ENCODE assay signal across 1 cellular context in the genomic region with DNA sequence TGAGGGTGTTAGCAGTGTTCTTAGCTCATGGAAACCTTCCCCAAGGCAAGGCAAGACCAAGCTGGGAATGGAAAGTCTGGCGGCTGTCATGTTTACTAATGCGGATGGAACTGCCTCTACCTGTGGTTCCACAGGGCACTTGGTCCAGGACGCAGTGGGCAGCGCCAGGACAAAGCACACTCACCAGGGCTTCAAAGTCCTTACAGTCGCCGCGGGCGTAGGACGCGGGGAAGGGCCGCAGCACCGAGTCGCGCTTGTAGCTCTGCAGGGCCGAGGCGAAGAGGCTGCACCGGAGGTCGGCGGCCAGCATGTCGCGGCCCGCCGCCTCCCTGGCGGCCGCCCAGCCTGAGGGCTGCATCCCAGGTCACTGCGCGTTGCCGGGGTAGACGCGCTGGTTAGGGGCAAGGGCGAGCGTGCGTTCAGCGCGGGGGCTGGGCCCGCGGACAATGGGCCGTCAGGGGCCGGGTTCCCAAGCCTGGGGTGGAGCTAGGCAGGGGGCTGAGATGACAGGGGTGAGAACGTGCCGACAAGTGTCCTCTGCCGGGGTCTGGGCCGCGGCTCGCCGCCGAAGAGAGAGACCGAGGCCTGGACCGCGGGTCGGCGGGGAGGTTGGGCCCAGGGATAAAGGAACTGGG.
TF ChIP-seq lines count a peak whose summit lies in the region.

No MANE protein-coding gene starts in this region.

TF ChIP-seq in K562, 482 proteins besides CTCF, POLR2A, EP300 and RAD21 (continued from another document and continues in another):
- TF ChIP-seq, protein P1, sequence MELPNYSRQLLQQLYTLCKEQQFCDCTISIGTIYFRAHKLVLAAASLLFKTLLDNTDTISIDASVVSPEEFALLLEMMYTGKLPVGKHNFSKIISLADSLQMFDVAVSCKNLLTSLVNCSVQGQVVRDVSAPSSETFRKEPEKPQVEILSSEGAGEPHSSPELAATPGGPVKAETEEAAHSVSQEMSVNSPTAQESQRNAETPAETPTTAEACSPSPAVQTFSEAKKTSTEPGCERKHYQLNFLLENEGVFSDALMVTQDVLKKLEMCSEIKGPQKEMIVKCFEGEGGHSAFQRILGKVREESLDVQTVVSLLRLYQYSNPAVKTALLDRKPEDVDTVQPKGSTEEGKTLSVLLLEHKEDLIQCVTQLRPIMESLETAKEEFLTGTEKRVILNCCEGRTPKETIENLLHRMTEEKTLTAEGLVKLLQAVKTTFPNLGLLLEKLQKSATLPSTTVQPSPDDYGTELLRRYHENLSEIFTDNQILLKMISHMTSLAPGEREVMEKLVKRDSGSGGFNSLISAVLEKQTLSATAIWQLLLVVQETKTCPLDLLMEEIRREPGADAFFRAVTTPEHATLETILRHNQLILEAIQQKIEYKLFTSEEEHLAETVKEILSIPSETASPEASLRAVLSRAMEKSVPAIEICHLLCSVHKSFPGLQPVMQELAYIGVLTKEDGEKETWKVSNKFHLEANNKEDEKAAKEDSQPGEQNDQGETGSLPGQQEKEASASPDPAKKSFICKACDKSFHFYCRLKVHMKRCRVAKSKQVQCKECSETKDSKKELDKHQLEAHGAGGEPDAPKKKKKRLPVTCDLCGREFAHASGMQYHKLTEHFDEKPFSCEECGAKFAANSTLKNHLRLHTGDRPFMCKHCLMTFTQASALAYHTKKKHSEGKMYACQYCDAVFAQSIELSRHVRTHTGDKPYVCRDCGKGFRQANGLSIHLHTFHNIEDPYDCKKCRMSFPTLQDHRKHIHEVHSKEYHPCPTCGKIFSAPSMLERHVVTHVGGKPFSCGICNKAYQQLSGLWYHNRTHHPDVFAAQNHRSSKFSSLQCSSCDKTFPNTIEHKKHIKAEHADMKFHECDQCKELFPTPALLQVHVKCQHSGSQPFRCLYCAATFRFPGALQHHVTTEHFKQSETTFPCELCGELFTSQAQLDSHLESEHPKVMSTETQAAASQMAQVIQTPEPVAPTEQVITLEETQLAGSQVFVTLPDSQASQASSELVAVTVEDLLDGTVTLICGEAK (IDR thresholded peaks at IDR 0.05) = 0 out of 2 replicates have a peak, but pooled peaks have one; percentile 27
- TF ChIP-seq, protein P1 (CRISPR knock-in tag; IDR thresholded peaks at IDR 0.05) = no peak
- TF ChIP-seq HDAC1 (IDR thresholded peaks at IDR 0.05) = 0 out of 4 replicates have a peak, but pooled peaks of 1 of the 2 experiments have one; percentile 26
- peak in 1 of 2 experiments; percentile 65; a peak in 1 of 4 replicates for TF ChIP-seq TEAD1 (CRISPR knock-in tag; IDR thresholded peaks at IDR 0.05)
- no peak for TF ChIP-seq ZNF282 (CRISPR knock-in tag; IDR thresholded peaks at IDR 0.05)
- TF ChIP-seq MGA (IDR thresholded peaks at IDR 0.05) = peak; percentile 74; the same call in 1 of the 2 replicates
- TF ChIP-seq EP400 (IDR thresholded peaks at IDR 0.05) = peak; percentile 22; the same call in 1 of the 2 replicates
- no peak for TF ChIP-seq ZKSCAN3 (CRISPR knock-in tag; IDR thresholded peaks at IDR 0.05)
- no peak for TF ChIP-seq OTX1 (CRISPR knock-in tag; IDR thresholded peaks at IDR 0.05)
- peak; percentile 31 to 68; a peak in 2 of 4 replicates for TF ChIP-seq MNT (conservative IDR thresholded peaks at IDR 0.05)
- no peak for TF ChIP-seq FUS (optimal IDR thresholded peaks at IDR 0.05; ENCODE audit: low read depth, low read length)
- peak; percentile 81 for TF ChIP-seq PHF20 (IDR thresholded peaks at IDR 0.05; ENCODE audit: partially characterized antibody)
- no peak for TF ChIP-seq MEF2A (IDR thresholded peaks at IDR 0.05; ENCODE audit: control insufficient read depth, low read depth, low read length)
- TF ChIP-seq RB1 (IDR thresholded peaks at IDR 0.05; ENCODE audit: low read depth) = peak; percentile 65; the same call in 1 of the 2 replicates
- TF ChIP-seq, protein P2, sequence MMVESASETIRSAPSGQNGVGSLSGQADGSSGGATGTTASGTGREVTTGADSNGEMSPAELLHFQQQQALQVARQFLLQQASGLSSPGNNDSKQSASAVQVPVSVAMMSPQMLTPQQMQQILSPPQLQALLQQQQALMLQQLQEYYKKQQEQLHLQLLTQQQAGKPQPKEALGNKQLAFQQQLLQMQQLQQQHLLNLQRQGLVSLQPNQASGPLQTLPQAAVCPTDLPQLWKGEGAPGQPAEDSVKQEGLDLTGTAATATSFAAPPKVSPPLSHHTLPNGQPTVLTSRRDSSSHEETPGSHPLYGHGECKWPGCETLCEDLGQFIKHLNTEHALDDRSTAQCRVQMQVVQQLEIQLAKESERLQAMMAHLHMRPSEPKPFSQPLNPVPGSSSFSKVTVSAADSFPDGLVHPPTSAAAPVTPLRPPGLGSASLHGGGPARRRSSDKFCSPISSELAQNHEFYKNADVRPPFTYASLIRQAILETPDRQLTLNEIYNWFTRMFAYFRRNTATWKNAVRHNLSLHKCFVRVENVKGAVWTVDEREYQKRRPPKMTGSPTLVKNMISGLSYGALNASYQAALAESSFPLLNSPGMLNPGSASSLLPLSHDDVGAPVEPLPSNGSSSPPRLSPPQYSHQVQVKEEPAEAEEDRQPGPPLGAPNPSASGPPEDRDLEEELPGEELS (CRISPR knock-in tag; IDR thresholded peaks at IDR 0.05; ENCODE audit: borderline replicate concordance) = peak; percentile 47; the same call in 1 of the 2 replicates
- no peak for TF ChIP-seq ADNP (tag; IDR thresholded peaks at IDR 0.05)
- TF ChIP-seq, protein P3, sequence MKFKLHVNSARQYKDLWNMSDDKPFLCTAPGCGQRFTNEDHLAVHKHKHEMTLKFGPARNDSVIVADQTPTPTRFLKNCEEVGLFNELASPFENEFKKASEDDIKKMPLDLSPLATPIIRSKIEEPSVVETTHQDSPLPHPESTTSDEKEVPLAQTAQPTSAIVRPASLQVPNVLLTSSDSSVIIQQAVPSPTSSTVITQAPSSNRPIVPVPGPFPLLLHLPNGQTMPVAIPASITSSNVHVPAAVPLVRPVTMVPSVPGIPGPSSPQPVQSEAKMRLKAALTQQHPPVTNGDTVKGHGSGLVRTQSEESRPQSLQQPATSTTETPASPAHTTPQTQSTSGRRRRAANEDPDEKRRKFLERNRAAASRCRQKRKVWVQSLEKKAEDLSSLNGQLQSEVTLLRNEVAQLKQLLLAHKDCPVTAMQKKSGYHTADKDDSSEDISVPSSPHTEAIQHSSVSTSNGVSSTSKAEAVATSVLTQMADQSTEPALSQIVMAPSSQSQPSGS (CRISPR knock-in tag; IDR thresholded peaks at IDR 0.05) = no peak
- TF ChIP-seq ETV5 (CRISPR knock-in tag; IDR thresholded peaks at IDR 0.05; ENCODE audit: low read depth) = 0 out of 2 replicates have a peak, but pooled peaks have one; percentile 28
- no peak for TF ChIP-seq MTA1 (IDR thresholded peaks at IDR 0.05; ENCODE audit: borderline replicate concordance)
- no peak for TF ChIP-seq SRSF3 (IDR thresholded peaks at IDR 0.05; ENCODE audit: insufficient read depth, low read length)
- TF ChIP-seq KLF6 (CRISPR knock-in tag; IDR thresholded peaks at IDR 0.05; ENCODE audit: borderline replicate concordance) = 0 out of 2 replicates have a peak, but pooled peaks have one; percentile 44
- no peak for TF ChIP-seq POLR3G (IDR thresholded peaks at IDR 0.05; ENCODE audit: extremely low read depth, insufficient read length, insufficient replicate concordance)
